Comparison of ENCODE assay signal across 13 cellular contexts in the genomic region with DNA sequence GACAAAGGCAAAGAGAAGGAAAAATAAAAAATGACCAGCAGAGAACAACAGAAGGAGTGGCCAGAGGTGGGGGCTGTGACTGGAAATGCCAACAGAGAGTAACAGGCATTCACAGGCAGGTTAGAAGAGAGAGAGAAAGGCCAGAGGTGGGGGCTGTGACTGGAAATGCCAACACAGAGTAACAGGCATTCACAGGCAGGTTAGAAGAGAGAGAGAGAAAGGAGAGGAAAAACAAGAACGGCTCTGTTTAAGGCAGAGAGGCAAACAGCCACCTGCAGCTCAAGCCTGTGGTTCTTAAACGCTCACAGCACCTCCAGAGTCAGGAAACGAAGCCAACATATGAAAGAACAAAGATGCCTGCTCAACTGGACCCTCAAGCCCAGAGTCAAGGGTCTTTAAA. TPM values are rescaled to one million over a fixed set of nuclear protein-coding genes. Genes with fewer than 3 reads are reported as not detected.
DNase-seq lines count a peak whose midpoint lies in the region; ATAC-seq and TF ChIP-seq lines count a peak whose summit lies in the region.
"Had no signal": no experiment of that assay in that cellular context is flagged by ENCODE, and none has a peak within 500 bp of the region (broad histone marks: within the 10 kb centered on the region; RNA-seq: fewer than 3 reads in every experiment).

No MANE protein-coding gene starts in this region.

- ATAC-seq in DND-41 (ENCODE audit: insufficient read depth, low read depth) (peak; percentile 60), gastroesophageal sphincter (no peak), GM21619 (IDR thresholded peaks at IDR 0.05; ENCODE audit: unreplicated experiment) (no peak)
- ATAC-seq: upper lobe of right lung had no signal

- no peaks in the 10 kb centered on the region for H4K20me1 ChIP-seq in DND-41 (ENCODE audit: insufficient read depth, low read length)

- no peak for TF ChIP-seq POLR2A in gastroesophageal sphincter (IDR thresholded peaks at IDR 0.05)

- H3K4me3 ChIP-seq in DND-41 (ENCODE audit: low read depth in 1 of 2, low read length in 2 of 2): no peak overlapping the region
- H3K4me3 ChIP-seq in Jurkat, Clone E6-1 (ENCODE audit: low read length): no peak overlapping the region
- no peak overlapping the region for H3K4me3 ChIP-seq in gastroesophageal sphincter
- H3K4me3 ChIP-seq: upper lobe of right lung had no signal

- H3K36me3 ChIP-seq in DND-41 (ENCODE audit: insufficient read depth, low read length): peaks cover 26% of the 10 kb centered on the region
- H3K36me3 ChIP-seq in gastroesophageal sphincter: peaks cover 0 to 69% of the 10 kb centered on the region in 2 donors

- no peak for TF ChIP-seq EP300 in gastroesophageal sphincter (IDR thresholded peaks at IDR 0.05)

- H3K4me2 ChIP-seq in DND-41 (ENCODE audit: insufficient read depth, low read length): no peak overlapping the region

- H3K9ac ChIP-seq in DND-41 (ENCODE audit: low read depth, low read length): no peak overlapping the region

- no peaks in the 10 kb centered on the region for H3K79me2 ChIP-seq in DND-41 (ENCODE audit: insufficient read depth, low read length)

- H3K9me3 ChIP-seq in DND-41 (ENCODE audit: insufficient read depth, low read length, severe bottlenecking) (peaks cover 5% of the 10 kb centered on the region), gastroesophageal sphincter (peaks cover 0 to 9% (median 0%) of the 10 kb centered on the region in 3 donors)
- H3K9me3 ChIP-seq: upper lobe of right lung had no signal

- H3K27ac ChIP-seq in DND-41 (ENCODE audit: low read length) (no peak overlapping the region), gastroesophageal sphincter (peak overlapping the region in 3 of 4 donors; percentile 27 to 71 (median 68))
- H3K27ac ChIP-seq: upper lobe of right lung had no signal

- WGBS in gastroesophageal sphincter (ENCODE audit: low coverage in 1 of 2), 2 donors: 47 to 52% methylated on average over 3 of the region's 3 CpGs

- H3K4me1 ChIP-seq in DND-41 (ENCODE audit: insufficient read depth, low read length) (no peaks in the 10 kb centered on the region), gastroesophageal sphincter (peaks cover 0 to 31% (median 6%) of the 10 kb centered on the region in 3 donors)
- H3K4me1 ChIP-seq: upper lobe of right lung had no signal

- H2AFZ ChIP-seq in DND-41 (ENCODE audit: low read depth, low read length): no peak overlapping the region

- DNase-seq in DND-41 (no peak), renal cortical epithelial cell (ENCODE audit: low read depth) (peak; percentile 28), SKM-1 treated with dmso at 0.1 percent for 144 hours (lab: John Stamatoyannopoulos, UW; ENCODE audit: unreplicated experiment) (no peak)
- peak; percentile 69 for DNase-seq in Jurkat, Clone E6-1 (ENCODE audit: low read depth, low spot score)
- no peak for DNase-seq in stimulated activated CD4-positive, alpha-beta T cell treated with anti-CD3 and anti-CD28 coated beads, Interleukin-4, amount 100 ng/mL, for 1 hour
- DNase-seq: islet precursor cell; NCI-H1048; NCI-H2107; NK-92 treated with Interleukin-12 subunit alpha and Interleukin-12 subunit beta, amount 100 ng/mL, for 24 hours; stimulated activated CD4-positive, alpha-beta T cell treated with anti-CD3 and anti-CD28 coated beads, Interleukin-1b, Interleukin-23, amount 100 ng/mL, for 48 hours; upper lobe of right lung had no signal

- no peak for TF ChIP-seq CTCF in DND-41 (IDR thresholded peaks at IDR 0.05; ENCODE audit: borderline replicate concordance, extremely low read depth, low read length, poor library complexity, severe bottlenecking)
- no peak for TF ChIP-seq CTCF in gastroesophageal sphincter (IDR thresholded peaks at IDR 0.05)

- H3K27me3 ChIP-seq in DND-41 (ENCODE audit: insufficient read depth, low read length, poor library complexity) (no peaks in the 10 kb centered on the region), gastroesophageal sphincter (no peaks in the 10 kb centered on the region)
- H3K27me3 ChIP-seq: upper lobe of right lung had no signal

RNA-seq across cellular contexts. Expression of a gene that starts 39.5 kb away (rescaled TPM):
- not detected for polyA plus RNA-seq in Jurkat, Clone E6-1 (2012; ENCODE audit: insufficient read depth, insufficient read length)
- total RNA-seq in gastroesophageal sphincter: 1 to 10 TPM in 3 of 4 donors, under 1 TPM in 1; 0.27 to 4.8 (median 3.2) TPM
- 8.0 and 17.5 TPM in 2 replicates for total RNA-seq in renal cortical epithelial cell

Comparison
In these comparisons a context has a peak if more than half of its experiments do, and no peak if none do; other contexts are left out.
1. DNase-seq: peak in Jurkat, Clone E6-1 (single experiment) and renal cortical epithelial cell (single experiment); none in DND-41 (single experiment), SKM-1 treated with dmso at 0.1 percent for 144 hours (single experiment) and stimulated activated CD4-positive, alpha-beta T cell treated with anti-CD3 and anti-CD28 coated beads, Interleukin-4, amount 100 ng/mL, for 1 hour (single experiment).